8 cellular contexts compared by ENCODE assay signal in genomic region chr14:73634333-73634833, GRCh38. TPM values are rescaled to one million over a fixed set of nuclear protein-coding genes. Genes with fewer than 3 reads are reported as not detected.
DNase-seq lines count a peak whose midpoint lies in the region; ATAC-seq and TF ChIP-seq lines count a peak whose summit lies in the region.

No MANE protein-coding gene starts in this region.

- H3K27me3 ChIP-seq in left ventricle myocardium inferior (ENCODE audit: low read depth) = no peaks in the 10 kb centered on the region

- no peaks in the 10 kb centered on the region for H3K36me3 ChIP-seq in left ventricle myocardium inferior

- intact Hi-C loops in activated T-helper 2 cell treated with anti-CD3 and anti-CD28 coated beads, Interferon-gamma antibody, Interleukin-2, Interleukin-4, amounts not matched to agents 10 μg/mL and 5 μg/mL and 100 μg/mL, durations not matched to agents 14 hours and 24 hours and 36 hours (cut with micrococcal nuclease) = no loop called here
- intact Hi-C loops in left ventricle myocardium inferior (cut with micrococcal nuclease) (loop anchor here (10.0 kb wide), 1 partner anchor 130 kb away; no protein-coding TSS in a partner anchor), posterior cingulate gyrus (cut with DNase I) (loop anchor here (5.0 kb wide), 1 partner anchor 78 kb away; the partner anchor contains the start of gene PNMA1)

- H3K27me3 Mint-ChIP-seq in activated T-helper 2 cell treated with anti-CD3 and anti-CD28 coated beads, Interferon-gamma antibody, Interleukin-2, Interleukin-4, amounts not matched to agents 10 μg/mL and 5 μg/mL and 100 μg/mL, durations not matched to agents 14 hours and 24 hours and 36 hours (ENCODE audit: low read depth) = peaks cover 30% of the 10 kb centered on the region

- H3K4me3 Mint-ChIP-seq in activated T-helper 2 cell treated with anti-CD3 and anti-CD28 coated beads, Interferon-gamma antibody, Interleukin-2, Interleukin-4, amounts not matched to agents 10 μg/mL and 5 μg/mL and 100 μg/mL, durations not matched to agents 14 hours and 24 hours and 36 hours (ENCODE audit: low read depth) = peak overlapping the region; percentile 49

- peak overlapping the region; percentile 76 for H3K4me3 ChIP-seq in left ventricle myocardium inferior

- H3K4me1 ChIP-seq in left ventricle myocardium inferior = peaks cover 18% of the 10 kb centered on the region

- DNase-seq in C1 segment of cervical spinal cord (lab: John Stamatoyannopoulos, UW) = peak in 10 of 14 donors; percentile 4 to 77 (median 46)
- no peak for DNase-seq in activated T-helper 2 cell treated with anti-CD3 and anti-CD28 coated beads, Interferon-gamma antibody, Interleukin-2, Interleukin-4, amounts not matched to agents 10 μg/mL and 5 μg/mL and 100 μg/mL, durations not matched to agents 14 hours and 24 hours and 36 hours (ENCODE audit: low spot score)
- DNase-seq in left ventricle myocardium inferior = peak; percentile 38
- DNase-seq in posterior cingulate gyrus = peak in 9 of 10 donors; percentile 14 to 91 (median 57)
- no peak for DNase-seq in activated CD4-positive, CD25-positive, alpha-beta regulatory T cell (lab: John Stamatoyannopoulos, UW)
- DNase-seq in stimulated activated CD4-positive, alpha-beta T cell treated with anti-CD3 and anti-CD28 coated beads, Interleukin-4, amount 100 ng/mL, for 4 hours = no peak
- no peak for DNase-seq in NCI-H2029 treated with DMSO at 0.1 percent for 48 hours (lab: John Stamatoyannopoulos, UW)

- peak overlapping the region; percentile 75 for H3K27ac ChIP-seq in left ventricle myocardium inferior (replicated peaks)

- no peak overlapping the region for H3K27ac Mint-ChIP-seq in activated T-helper 2 cell treated with anti-CD3 and anti-CD28 coated beads, Interferon-gamma antibody, Interleukin-2, Interleukin-4, amounts not matched to agents 10 μg/mL and 5 μg/mL and 100 μg/mL, durations not matched to agents 14 hours and 24 hours and 36 hours

- TF ChIP-seq CTCF in left ventricle myocardium inferior (IDR thresholded peaks at IDR 0.05; ENCODE audit: borderline replicate concordance) = peak; percentile 37

- ATAC-seq in HG03432 (IDR thresholded peaks at IDR 0.05; ENCODE audit: unreplicated experiment) = peak; percentile 35

- H3K9me3 Mint-ChIP-seq in activated T-helper 2 cell treated with anti-CD3 and anti-CD28 coated beads, Interferon-gamma antibody, Interleukin-2, Interleukin-4, amounts not matched to agents 10 μg/mL and 5 μg/mL and 100 μg/mL, durations not matched to agents 14 hours and 24 hours and 36 hours = no peaks in the 10 kb centered on the region

- H3K36me3 Mint-ChIP-seq in activated T-helper 2 cell treated with anti-CD3 and anti-CD28 coated beads, Interferon-gamma antibody, Interleukin-2, Interleukin-4, amounts not matched to agents 10 μg/mL and 5 μg/mL and 100 μg/mL, durations not matched to agents 14 hours and 24 hours and 36 hours (ENCODE audit: low read depth) = no peaks in the 10 kb centered on the region

- peaks cover 5% of the 10 kb centered on the region for H3K4me1 Mint-ChIP-seq in activated T-helper 2 cell treated with anti-CD3 and anti-CD28 coated beads, Interferon-gamma antibody, Interleukin-2, Interleukin-4, amounts not matched to agents 10 μg/mL and 5 μg/mL and 100 μg/mL, durations not matched to agents 14 hours and 24 hours and 36 hours (ENCODE audit: low read depth)

- no peaks in the 10 kb centered on the region for H3K9me3 ChIP-seq in left ventricle myocardium inferior (replicated peaks)

RNA-seq across cellular contexts. Expression of gene DNAL1, which starts 10.4 kb away (rescaled TPM):
- total RNA-seq in activated T-helper 2 cell treated with anti-CD3 and anti-CD28 coated beads, Interferon-gamma antibody, Interleukin-2, Interleukin-4, amounts not matched to agents 10 μg/mL and 5 μg/mL and 100 μg/mL, durations not matched to agents 14 hours and 24 hours and 36 hours = 6.0 and 6.2 TPM in 2 replicates
- 15.2 TPM for total RNA-seq in left ventricle myocardium inferior

RNA-seq across cellular contexts. Expression of gene ACOT6, which starts 22.1 kb away (rescaled TPM):
- not detected in 2 replicates for total RNA-seq in activated T-helper 2 cell treated with anti-CD3 and anti-CD28 coated beads, Interferon-gamma antibody, Interleukin-2, Interleukin-4, amounts not matched to agents 10 μg/mL and 5 μg/mL and 100 μg/mL, durations not matched to agents 14 hours and 24 hours and 36 hours
- not detected for total RNA-seq in left ventricle myocardium inferior

RNA-seq across cellular contexts. Expression of gene ACOT4, which starts 42.7 kb away (rescaled TPM):
- 0.57 and 1.4 TPM in 2 replicates for total RNA-seq in activated T-helper 2 cell treated with anti-CD3 and anti-CD28 coated beads, Interferon-gamma antibody, Interleukin-2, Interleukin-4, amounts not matched to agents 10 μg/mL and 5 μg/mL and 100 μg/mL, durations not matched to agents 14 hours and 24 hours and 36 hours
- 0.77 TPM for total RNA-seq in left ventricle myocardium inferior

Comparison
In these comparisons a context has a peak if more than half of its experiments do, and no peak if none do; other contexts are left out.
1. DNase-seq: peak in C1 segment of cervical spinal cord (10 of 14), left ventricle myocardium inferior (single experiment) and posterior cingulate gyrus (9 of 10); none in activated T-helper 2 cell treated with anti-CD3 and anti-CD28 coated beads, Interferon-gamma antibody, Interleukin-2, Interleukin-4, amounts not matched to agents 10 μg/mL and 5 μg/mL and 100 μg/mL, durations not matched to agents 14 hours and 24 hours and 36 hours (single experiment), activated CD4-positive, CD25-positive, alpha-beta regulatory T cell (0 of 4), stimulated activated CD4-positive, alpha-beta T cell treated with anti-CD3 and anti-CD28 coated beads, Interleukin-4, amount 100 ng/mL, for 4 hours (0 of 2) and NCI-H2029 treated with DMSO at 0.1 percent for 48 hours (single experiment).